ENCODE assay signal across 9 cellular contexts in the genomic region with DNA sequence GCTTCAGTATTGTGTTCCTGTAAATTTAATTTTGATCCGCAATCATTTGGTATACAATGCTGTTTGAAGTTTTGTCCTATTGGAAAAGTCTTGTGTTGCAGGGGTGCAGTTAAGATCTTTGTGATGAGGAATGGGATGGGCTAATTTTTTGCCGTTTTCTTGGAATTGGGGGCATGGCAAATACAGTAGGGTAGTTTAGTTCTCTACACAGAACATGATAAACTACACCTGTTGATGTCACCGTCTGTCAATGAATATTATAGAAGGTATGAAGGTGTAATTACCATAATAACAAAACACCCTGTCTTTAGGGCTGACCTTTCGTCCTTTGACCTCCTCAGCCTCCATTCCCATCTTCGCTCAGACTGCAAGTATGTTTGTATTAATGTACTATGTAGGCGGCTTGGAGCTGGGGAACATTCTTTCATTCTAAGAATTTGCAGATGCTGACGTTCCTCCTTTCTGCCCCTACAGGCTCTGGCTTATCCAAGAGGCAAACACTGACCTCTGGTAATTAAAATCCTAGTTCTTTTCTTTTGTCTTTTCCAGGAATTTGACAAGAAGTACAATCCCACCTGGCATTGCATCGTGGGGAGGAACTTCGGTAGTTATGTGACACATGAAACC. TPM values are rescaled to one million over a fixed set of nuclear protein-coding genes. Genes with fewer than 3 reads are reported as not detected.
A peak's percentile ranks its signal among the peaks of the same experiment; 100 is the strongest.
DNase-seq lines count a peak whose midpoint lies in the region; ATAC-seq and TF ChIP-seq lines count a peak whose summit lies in the region.
"Had no signal": no experiment of that assay in that cellular context is flagged by ENCODE, and none has a peak within 500 bp of the region (broad histone marks: within the 10 kb centered on the region; RNA-seq: fewer than 3 reads in every experiment).

No MANE protein-coding gene starts in this region.

- peak overlapping the region; percentile 93 to 97 for H3K4me3 Mint-ChIP-seq in activated T-cell treated with anti-CD3 and anti-CD28 coated beads, Interleukin-2, amount 50 U/mL, for 72 hours

- intact Hi-C loops in left lung (cut with DNase I) (no loop called here), tibial artery (cut with DNase I; ENCODE audit: low total_unique reads) (loop anchor here (5.0 kb wide), 1 partner anchor 40 kb away; no protein-coding TSS in a partner anchor)

- peaks cover 33% of the 10 kb centered on the region for H3K4me1 Mint-ChIP-seq in activated T-cell treated with anti-CD3 and anti-CD28 coated beads, Interleukin-2, amount 50 U/mL, for 72 hours (ENCODE audit: low read depth)

- H3K36me3 Mint-ChIP-seq in activated T-cell treated with anti-CD3 and anti-CD28 coated beads, Interleukin-2, amount 50 U/mL, for 72 hours (ENCODE audit: insufficient read depth in 2 of 2) = peaks cover 6 to 14% of the 10 kb centered on the region in 2 donors

- peak overlapping the region; percentile 96 for H3K4me3 ChIP-seq in astrocyte of the cerebellum (ENCODE audit: low read depth, low read length)
- H3K4me3 ChIP-seq in left lung = peak overlapping the region; percentile 95 to 99
- H3K4me3 ChIP-seq in tibial artery = peak overlapping the region; percentile 82 to 98

- CTCF ChIA-PET in GM10248 (lab: Yijun Ruan, JAX) = interaction anchor here (0.8 to 1.0 kb wide), 4 partner anchors 9 to 32 kb away, joined by 3 to 4 read pairs (median 4); partner anchors contain the start of gene COQ5

- H3K36me3 ChIP-seq in left lung (peaks cover 0 to 37% of the 10 kb centered on the region in 2 donors), tibial artery (peaks cover 9 to 35% (median 12%) of the 10 kb centered on the region in 3 donors)

- in situ Hi-C loops in astrocyte of the cerebellum (cut with HindIII; ENCODE audit: low sequenced_read_pairs) = loop anchor here (10.0 kb wide), 1 partner anchor 273 kb away; no protein-coding TSS in a partner anchor

- H3K4me1 ChIP-seq in left lung = peaks cover 11 to 28% of the 10 kb centered on the region in 2 donors
- H3K4me1 ChIP-seq in tibial artery = peaks cover 0 to 29% (median 19%) of the 10 kb centered on the region in 4 donors

- no peak for ATAC-seq in activated T-cell treated with anti-CD3 and anti-CD28 coated beads, Interleukin-2, amount 50 U/mL, for 72 hours (replicated peaks in 1 of 2)
- no peak for ATAC-seq in left lung
- no peak for ATAC-seq in HG02870 (IDR thresholded peaks at IDR 0.05; ENCODE audit: unreplicated experiment)

- no peak for TF ChIP-seq CTCF in astrocyte of the cerebellum (IDR thresholded peaks at IDR 0.05; ENCODE audit: low read depth, low read length, missing control alignments)
- TF ChIP-seq CTCF in left lung (IDR thresholded peaks at IDR 0.05) = no peak
- TF ChIP-seq CTCF in tibial artery (IDR thresholded peaks at IDR 0.05) = no peak
- no peak for TF ChIP-seq CTCF in GM10248 (IDR thresholded peaks at IDR 0.05; ENCODE audit: control extremely low read depth, extremely low read depth, low read depth, missing control alignments)

- H3K27ac ChIP-seq in left lung (peak overlapping the region; percentile 14 to 83), tibial artery (peak overlapping the region; percentile 92 to 95)

- DNase-seq in activated T-cell treated with anti-CD3 and anti-CD28 coated beads, Interleukin-2, amount 50 U/mL, for 72 hours = no peak
- no peak for DNase-seq in activated T-cell treated with anti-CD3 and anti-CD28 coated beads, Interleukin-2, amount 50 U/mL, for 48 hours
- no peak for DNase-seq in astrocyte of the cerebellum (ENCODE audit: low read depth)
- no peak for DNase-seq in left lung
- no peak for DNase-seq in tibial artery
- no peak for DNase-seq in GM10248 (ENCODE audit: extremely low spot score)
- DNase-seq in iPS-NIHi7 (ENCODE audit: extremely low spot score) = no peak
- DNase-seq: DMS79 had no signal

- no peaks in the 10 kb centered on the region for H3K9me3 Mint-ChIP-seq in activated T-cell treated with anti-CD3 and anti-CD28 coated beads, Interleukin-2, amount 50 U/mL, for 72 hours

- POLR2A ChIA-PET in GM10248 (lab: Yijun Ruan, JAX) = interaction anchor here (0.6 to 2.2 kb wide), 7 partner anchors 7 to 509 kb away, joined by 3 to 10 read pairs (median 5); partner anchors contain the start of genes COQ5 and SRSF9

- peak overlapping the region; percentile 64 for H3K27ac Mint-ChIP-seq in activated T-cell treated with anti-CD3 and anti-CD28 coated beads, Interleukin-2, amount 50 U/mL, for 72 hours

- H3K27me3 Mint-ChIP-seq in activated T-cell treated with anti-CD3 and anti-CD28 coated beads, Interleukin-2, amount 50 U/mL, for 72 hours (ENCODE audit: low read depth) = no peaks in the 10 kb centered on the region

- H3K27me3 ChIP-seq in left lung (no peaks in the 10 kb centered on the region), tibial artery (no peaks in the 10 kb centered on the region)

- no peaks in the 10 kb centered on the region for H3K9me3 ChIP-seq in left lung
- no peaks in the 10 kb centered on the region for H3K9me3 ChIP-seq in tibial artery

RNA-seq across cellular contexts. Expression of gene DYNLL1, which starts 1.7 kb away (rescaled TPM):
- 100 to 1,000 TPM; 115 to 119 TPM for total RNA-seq in activated T-cell treated with anti-CD3 and anti-CD28 coated beads, Interleukin-2, amount 50 U/mL, for 72 hours
- 100 to 1,000 TPM; 342 to 352 TPM for total RNA-seq in left lung

RNA-seq across cellular contexts. Expression of gene SRSF9, which starts 28.1 kb away (rescaled TPM):
- 100 to 1,000 TPM; 158 to 165 TPM for total RNA-seq in activated T-cell treated with anti-CD3 and anti-CD28 coated beads, Interleukin-2, amount 50 U/mL, for 72 hours
- total RNA-seq in left lung = 100 to 1,000 TPM; 120 to 136 TPM

RNA-seq across cellular contexts. Expression of gene COQ5, which starts 31.3 kb away (rescaled TPM):
- total RNA-seq in activated T-cell treated with anti-CD3 and anti-CD28 coated beads, Interleukin-2, amount 50 U/mL, for 72 hours = 10 to 100 TPM; 28.9 to 36.7 TPM
- total RNA-seq in left lung = 10 to 100 TPM; 23.1 to 27.9 TPM

RNA-seq across cellular contexts. Expression of gene RNF10, which starts 36.5 kb away (rescaled TPM):
- 100 to 1,000 TPM; 198 to 200 TPM for total RNA-seq in activated T-cell treated with anti-CD3 and anti-CD28 coated beads, Interleukin-2, amount 50 U/mL, for 72 hours
- 100 to 1,000 TPM; 208 to 218 TPM for total RNA-seq in left lung

RNA-seq across cellular contexts. Expression of gene GATC, which starts 51.4 kb away (rescaled TPM):
- total RNA-seq in activated T-cell treated with anti-CD3 and anti-CD28 coated beads, Interleukin-2, amount 50 U/mL, for 72 hours = 10 to 100 TPM; 29.4 to 37.9 TPM
- total RNA-seq in left lung = 10 to 100 TPM; 30.1 TPM
